Comparison of ENCODE assay signal across 1 cellular context in the genomic region with DNA sequence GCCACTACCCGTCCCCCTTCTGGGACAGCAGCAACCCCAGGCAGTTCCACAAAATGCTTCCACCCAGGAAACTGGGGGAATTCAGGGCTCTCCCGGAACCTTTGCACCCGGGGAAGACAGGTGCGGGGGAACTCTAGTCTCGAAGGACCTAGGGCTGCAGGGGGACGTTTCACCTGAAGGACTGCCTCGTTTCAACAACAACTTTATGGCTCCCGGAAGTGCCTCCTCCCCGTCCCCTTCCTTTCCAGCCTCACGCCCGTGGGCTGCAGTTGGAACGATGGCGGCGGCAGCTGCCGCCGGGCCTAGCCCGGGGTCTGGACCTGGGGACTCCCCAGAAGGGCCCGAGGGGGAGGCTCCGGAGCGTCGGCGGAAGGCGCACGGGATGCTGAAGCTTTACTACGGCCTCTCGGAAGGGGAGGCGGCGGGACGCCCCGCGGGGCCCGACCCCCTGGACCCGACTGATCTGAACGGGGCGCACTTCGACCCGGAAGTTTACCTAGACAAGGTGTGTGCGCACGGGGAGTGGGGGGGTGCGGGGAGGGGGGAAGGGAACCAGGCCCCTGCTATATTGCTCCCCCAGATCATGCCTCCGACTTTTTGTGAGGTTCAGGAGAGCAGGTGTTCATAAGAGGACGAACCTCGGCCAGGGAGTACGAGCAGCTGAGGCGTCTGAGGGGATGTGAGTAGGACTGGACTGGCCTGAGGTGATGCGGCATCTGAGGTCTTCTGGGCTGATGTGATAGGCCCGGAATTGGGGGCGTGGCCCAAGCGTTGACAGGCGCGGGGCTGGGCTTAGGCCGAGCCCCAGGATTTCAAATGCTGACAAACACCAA.
TF ChIP-seq lines count a peak whose summit lies in the region.

Gene VPS51, plus strand, starts transcription at position 241 of the 833 bp plus-strand sequence. Its CDS starts 37 bp downstream, at position 278.

TF ChIP-seq in HCT116, 20 proteins besides CTCF, POLR2A, EP300 and RAD21 (continued from another document):
- TF ChIP-seq, protein P1, sequence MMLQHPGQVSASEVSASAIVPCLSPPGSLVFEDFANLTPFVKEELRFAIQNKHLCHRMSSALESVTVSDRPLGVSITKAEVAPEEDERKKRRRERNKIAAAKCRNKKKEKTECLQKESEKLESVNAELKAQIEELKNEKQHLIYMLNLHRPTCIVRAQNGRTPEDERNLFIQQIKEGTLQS (IDR thresholded peaks at IDR 0.05) = no peak
- TF ChIP-seq, protein P2, sequence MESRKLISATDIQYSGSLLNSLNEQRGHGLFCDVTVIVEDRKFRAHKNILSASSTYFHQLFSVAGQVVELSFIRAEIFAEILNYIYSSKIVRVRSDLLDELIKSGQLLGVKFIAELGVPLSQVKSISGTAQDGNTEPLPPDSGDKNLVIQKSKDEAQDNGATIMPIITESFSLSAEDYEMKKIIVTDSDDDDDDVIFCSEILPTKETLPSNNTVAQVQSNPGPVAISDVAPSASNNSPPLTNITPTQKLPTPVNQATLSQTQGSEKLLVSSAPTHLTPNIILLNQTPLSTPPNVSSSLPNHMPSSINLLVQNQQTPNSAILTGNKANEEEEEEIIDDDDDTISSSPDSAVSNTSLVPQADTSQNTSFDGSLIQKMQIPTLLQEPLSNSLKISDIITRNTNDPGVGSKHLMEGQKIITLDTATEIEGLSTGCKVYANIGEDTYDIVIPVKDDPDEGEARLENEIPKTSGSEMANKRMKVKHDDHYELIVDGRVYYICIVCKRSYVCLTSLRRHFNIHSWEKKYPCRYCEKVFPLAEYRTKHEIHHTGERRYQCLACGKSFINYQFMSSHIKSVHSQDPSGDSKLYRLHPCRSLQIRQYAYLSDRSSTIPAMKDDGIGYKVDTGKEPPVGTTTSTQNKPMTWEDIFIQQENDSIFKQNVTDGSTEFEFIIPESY (IDR thresholded peaks at IDR 0.05; ENCODE audit: extremely low read depth, insufficient replicate concordance, low read length) = peak; percentile 50
- TF ChIP-seq POLR2AphosphoS5 (IDR thresholded peaks at IDR 0.05; ENCODE audit: low read depth, low read length) (peak; percentile 71), EZH2 (IDR thresholded peaks at IDR 0.05) (no peak), SP1 (IDR thresholded peaks at IDR 0.05; ENCODE audit: low read depth) (peak; percentile 86), JUND (IDR thresholded peaks at IDR 0.05) (no peak)
- TF ChIP-seq, protein P3, sequence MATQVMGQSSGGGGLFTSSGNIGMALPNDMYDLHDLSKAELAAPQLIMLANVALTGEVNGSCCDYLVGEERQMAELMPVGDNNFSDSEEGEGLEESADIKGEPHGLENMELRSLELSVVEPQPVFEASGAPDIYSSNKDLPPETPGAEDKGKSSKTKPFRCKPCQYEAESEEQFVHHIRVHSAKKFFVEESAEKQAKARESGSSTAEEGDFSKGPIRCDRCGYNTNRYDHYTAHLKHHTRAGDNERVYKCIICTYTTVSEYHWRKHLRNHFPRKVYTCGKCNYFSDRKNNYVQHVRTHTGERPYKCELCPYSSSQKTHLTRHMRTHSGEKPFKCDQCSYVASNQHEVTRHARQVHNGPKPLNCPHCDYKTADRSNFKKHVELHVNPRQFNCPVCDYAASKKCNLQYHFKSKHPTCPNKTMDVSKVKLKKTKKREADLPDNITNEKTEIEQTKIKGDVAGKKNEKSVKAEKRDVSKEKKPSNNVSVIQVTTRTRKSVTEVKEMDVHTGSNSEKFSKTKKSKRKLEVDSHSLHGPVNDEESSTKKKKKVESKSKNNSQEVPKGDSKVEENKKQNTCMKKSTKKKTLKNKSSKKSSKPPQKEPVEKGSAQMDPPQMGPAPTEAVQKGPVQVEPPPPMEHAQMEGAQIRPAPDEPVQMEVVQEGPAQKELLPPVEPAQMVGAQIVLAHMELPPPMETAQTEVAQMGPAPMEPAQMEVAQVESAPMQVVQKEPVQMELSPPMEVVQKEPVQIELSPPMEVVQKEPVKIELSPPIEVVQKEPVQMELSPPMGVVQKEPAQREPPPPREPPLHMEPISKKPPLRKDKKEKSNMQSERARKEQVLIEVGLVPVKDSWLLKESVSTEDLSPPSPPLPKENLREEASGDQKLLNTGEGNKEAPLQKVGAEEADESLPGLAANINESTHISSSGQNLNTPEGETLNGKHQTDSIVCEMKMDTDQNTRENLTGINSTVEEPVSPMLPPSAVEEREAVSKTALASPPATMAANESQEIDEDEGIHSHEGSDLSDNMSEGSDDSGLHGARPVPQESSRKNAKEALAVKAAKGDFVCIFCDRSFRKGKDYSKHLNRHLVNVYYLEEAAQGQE (IDR thresholded peaks at IDR 0.05; ENCODE audit: low read depth) = no peak
